1 cellular context compared by ENCODE assay signal in the genomic region with DNA sequence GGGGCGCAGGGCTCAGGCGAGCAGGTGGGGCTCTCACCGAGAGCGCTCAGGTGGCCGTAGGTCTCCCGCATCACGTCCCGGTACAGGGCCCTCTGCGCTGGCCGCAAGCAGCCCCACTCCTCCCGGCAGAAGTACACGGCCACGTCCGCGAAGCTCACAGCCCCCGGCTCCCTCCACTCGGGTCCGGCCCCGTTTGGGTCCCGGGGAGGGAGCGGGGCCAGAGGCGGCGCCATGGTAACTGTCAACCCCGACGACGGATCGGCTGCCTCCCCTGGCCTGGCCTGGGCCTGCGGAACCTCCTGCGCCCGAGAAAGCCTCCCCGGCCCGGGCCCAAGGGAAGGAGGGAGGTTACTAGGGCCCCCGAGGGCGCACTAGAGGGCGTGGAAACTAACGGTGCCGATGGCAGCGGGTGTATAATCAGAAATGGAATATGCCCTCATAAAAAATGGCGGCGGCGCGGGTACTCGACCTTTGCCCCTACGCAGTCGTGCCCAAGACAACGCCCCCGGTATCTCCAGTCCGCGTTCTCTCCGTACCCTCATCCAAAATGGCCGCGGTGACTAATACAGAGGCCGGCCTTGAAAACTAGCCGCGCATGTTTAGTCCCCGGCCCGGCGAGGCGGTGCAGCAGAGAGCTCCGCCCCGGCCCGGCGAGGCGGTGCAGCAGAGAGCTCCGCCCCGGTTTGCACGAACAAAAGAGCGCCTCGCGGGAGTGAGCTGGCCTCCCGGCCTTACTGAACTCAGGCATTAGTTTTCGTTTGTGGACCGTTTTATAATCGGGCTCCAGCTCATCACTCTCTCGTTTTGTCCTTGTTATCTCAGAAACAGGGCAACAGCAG.
TF ChIP-seq lines count a peak whose summit lies in the region.

ZNF764 (minus strand) TSS at position 425 of the 839 bp plus-strand sequence; CDS start at position 233, 192 bp downstream.

TF ChIP-seq in WTC11, 78 proteins besides CTCF, POLR2A, EP300 and RAD21 (continued from another document):
- TF ChIP-seq, protein P1, sequence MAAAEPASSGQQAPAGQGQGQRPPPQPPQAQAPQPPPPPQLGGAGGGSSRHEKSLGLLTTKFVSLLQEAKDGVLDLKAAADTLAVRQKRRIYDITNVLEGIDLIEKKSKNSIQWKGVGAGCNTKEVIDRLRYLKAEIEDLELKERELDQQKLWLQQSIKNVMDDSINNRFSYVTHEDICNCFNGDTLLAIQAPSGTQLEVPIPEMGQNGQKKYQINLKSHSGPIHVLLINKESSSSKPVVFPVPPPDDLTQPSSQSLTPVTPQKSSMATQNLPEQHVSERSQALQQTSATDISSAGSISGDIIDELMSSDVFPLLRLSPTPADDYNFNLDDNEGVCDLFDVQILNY (CRISPR knock-in tag; IDR thresholded peaks at IDR 0.05): no peak; the same call in 1 of the 2 replicates
- TF ChIP-seq TP53 (CRISPR knock-in tag; IDR thresholded peaks at IDR 0.05): no peak
- TF ChIP-seq HMGXB4 (CRISPR knock-in tag; IDR thresholded peaks at IDR 0.05): peak; percentile 80
- TF ChIP-seq ZNF263 (CRISPR knock-in tag; IDR thresholded peaks at IDR 0.05; ENCODE audit: low read depth): no peak
- TF ChIP-seq NR3C1 (CRISPR knock-in tag; conservative IDR thresholded peaks at IDR 0.05; ENCODE audit: low read depth): 0 out of 2 replicates have a peak, but pooled peaks have one; percentile 15
- no peak for TF ChIP-seq ELF4 (CRISPR knock-in tag; IDR thresholded peaks at IDR 0.05; ENCODE audit: low read depth)
- no peak for TF ChIP-seq ZNF138 (CRISPR knock-in tag; conservative IDR thresholded peaks at IDR 0.05)
